ENCODE assay signal across 30 cellular contexts in genomic region chr2:188713961-188714360, GRCh38.
"Had no signal": no experiment of that assay in that cellular context is flagged by ENCODE, and none has a peak within 500 bp of the region (broad histone marks: within the 10 kb centered on the region; RNA-seq: fewer than 3 reads in every experiment).

No MANE protein-coding gene starts in this region.

- DNase-seq: activated CD4-positive, alpha-beta memory T cell treated with anti-CD3 and anti-CD28 coated beads, Interleukin-2, amount 10 ng/mL, durations not matched to agents 7 days and 5 days; activated CD4-positive, alpha-beta T cell treated with anti-CD3 and anti-CD28 coated beads for 1 hour; activated CD4-positive, alpha-beta T cell treated with anti-CD3 and anti-CD28 coated beads for 48 hours; activated CD4-positive, CD25-positive, alpha-beta regulatory T cell; activated gamma-delta T cell; activated naive CD4-positive, alpha-beta T cell treated with Interleukin-2 at 50 U/mL for 16 hours; activated naive CD8-positive, alpha-beta T cell treated with anti-CD3 and anti-CD28 coated beads, Interleukin-2, amount 10 ng/mL, durations not matched to agents 7 days and 5 days; activated T-cell treated with anti-CD3 and anti-CD28 coated beads, Interleukin-2, amount 50 U/mL, for 1 hour; activated T-cell treated with anti-CD3 and anti-CD28 coated beads, Interleukin-2, amount 50 U/mL, for 72 hours; amygdala; body of pancreas; NCI-H1048; NCI-H1105 treated with DMSO at 0.1 percent for 48 hours; NCI-H1436; NCI-H1694; NCI-H1930; NCI-H2081 treated with DMSO at 0.1 percent for 48 hours; NCI-H345; NCI-H524 treated with DMSO at 0.1 percent for 48 hours; NK-92 treated with Interleukin-12 subunit alpha and Interleukin-12 subunit beta, amount 100 ng/mL, for 24 hours; PC-3; Peyer's patch; RPMI8226; SHP77 treated with DMSO at 0.1 percent for 48 hours; SW 1271; T-helper 1 cell; T-helper 2 cell; T-helper 9 cell had no signal

- H3K36me3 Mint-ChIP-seq: activated naive CD4-positive, alpha-beta T cell treated with anti-CD3 and anti-CD28 coated beads, Interleukin-2, amount 50 U/mL, for 24 hours; activated naive CD8-positive, alpha-beta T cell treated with anti-CD3 and anti-CD28 coated beads, Interleukin-2, amount 10 ng/mL, durations not matched to agents 7 days and 5 days had no signal

- H3K9me3 Mint-ChIP-seq: activated naive CD4-positive, alpha-beta T cell treated with anti-CD3 and anti-CD28 coated beads, Interleukin-2, amount 50 U/mL, for 24 hours had no signal

- ATAC-seq: activated T-cell treated with anti-CD3 and anti-CD28 coated beads, Interleukin-2, amount 50 U/mL, for 72 hours; activated T-helper 17 cell treated with anti-CD3 and anti-CD28 coated beads, Interleukin-2, amount 50 U/mL, for 72 hours; body of pancreas; PC-3 had no signal

- H3K27ac Mint-ChIP-seq: activated CD4-positive, alpha-beta memory T cell treated with anti-CD3 and anti-CD28 coated beads, Interleukin-2, amount 10 ng/mL, durations not matched to agents 7 days and 5 days; activated naive CD4-positive, alpha-beta T cell treated with anti-CD3 and anti-CD28 coated beads, Interleukin-2, amount 50 U/mL, for 24 hours; activated naive CD8-positive, alpha-beta T cell treated with anti-CD3 and anti-CD28 coated beads, Interleukin-2, amount 10 ng/mL, durations not matched to agents 7 days and 5 days; activated T-cell treated with anti-CD3 and anti-CD28 coated beads, Interleukin-2, amount 50 U/mL, for 72 hours; activated T-helper 17 cell treated with anti-CD3 and anti-CD28 coated beads, Interleukin-2, amount 50 U/mL, for 72 hours had no signal

- H3K27me3 Mint-ChIP-seq: activated CD4-positive, alpha-beta memory T cell treated with anti-CD3 and anti-CD28 coated beads, Interleukin-2, amount 10 ng/mL, durations not matched to agents 7 days and 5 days; activated naive CD4-positive, alpha-beta T cell treated with anti-CD3 and anti-CD28 coated beads, Interleukin-2, amount 50 U/mL, for 24 hours; activated naive CD8-positive, alpha-beta T cell treated with anti-CD3 and anti-CD28 coated beads, Interleukin-2, amount 10 ng/mL, durations not matched to agents 7 days and 5 days; activated T-helper 17 cell treated with anti-CD3 and anti-CD28 coated beads, Interleukin-2, amount 50 U/mL, for 72 hours had no signal

- H3K4me1 Mint-ChIP-seq: activated CD4-positive, alpha-beta memory T cell treated with anti-CD3 and anti-CD28 coated beads, Interleukin-2, amount 10 ng/mL, durations not matched to agents 7 days and 5 days; activated naive CD4-positive, alpha-beta T cell treated with anti-CD3 and anti-CD28 coated beads, Interleukin-2, amount 50 U/mL, for 24 hours; activated naive CD8-positive, alpha-beta T cell treated with anti-CD3 and anti-CD28 coated beads, Interleukin-2, amount 10 ng/mL, durations not matched to agents 7 days and 5 days; activated T-helper 17 cell treated with anti-CD3 and anti-CD28 coated beads, Interleukin-2, amount 50 U/mL, for 72 hours had no signal

- H3K4me3 Mint-ChIP-seq: activated CD4-positive, alpha-beta memory T cell treated with anti-CD3 and anti-CD28 coated beads, Interleukin-2, amount 10 ng/mL, durations not matched to agents 7 days and 5 days; activated naive CD4-positive, alpha-beta T cell treated with anti-CD3 and anti-CD28 coated beads, Interleukin-2, amount 50 U/mL, for 24 hours; activated naive CD8-positive, alpha-beta T cell treated with anti-CD3 and anti-CD28 coated beads, Interleukin-2, amount 10 ng/mL, durations not matched to agents 7 days and 5 days; activated T-cell treated with anti-CD3 and anti-CD28 coated beads, Interleukin-2, amount 50 U/mL, for 72 hours; activated T-helper 17 cell treated with anti-CD3 and anti-CD28 coated beads, Interleukin-2, amount 50 U/mL, for 72 hours had no signal
